10 cellular contexts compared by ENCODE assay signal in genomic region chr11:101127348-101127698, GRCh38. TPM values are rescaled to one million over a fixed set of nuclear protein-coding genes. Genes with fewer than 3 reads are reported as not detected.
A peak's percentile ranks its signal among the peaks of the same experiment; 100 is the strongest.
DNase-seq lines count a peak whose midpoint lies in the region; ATAC-seq and TF ChIP-seq lines count a peak whose summit lies in the region.
"Had no signal": no experiment of that assay in that cellular context is flagged by ENCODE, and none has a peak within 500 bp of the region (broad histone marks: within the 10 kb centered on the region; RNA-seq: fewer than 3 reads in every experiment).

No MANE protein-coding gene starts in this region.

- H3K27me3 ChIP-seq in esophagus squamous epithelium, result peaks cover 9 to 87% (median 25%) of the 10 kb centered on the region in 4 donors
- H3K27me3 ChIP-seq in uterus, result no peaks in the 10 kb centered on the region

- H3K4me3 ChIP-seq in esophagus squamous epithelium (peak overlapping the region; percentile 32 to 70 (median 55)), mucosa of descending colon (peak overlapping the region; percentile 15), uterus (peak overlapping the region; percentile 78 to 79)

- no peaks in the 10 kb centered on the region for H3K9me3 Mint-ChIP-seq in activated naive CD8-positive, alpha-beta T cell treated with anti-CD3 and anti-CD28 coated beads, Interleukin-2, amount 10 ng/mL, durations not matched to agents 7 days and 5 days
- H3K9me3 Mint-ChIP-seq in activated naive CD8-positive, alpha-beta T cell treated with anti-CD3 and anti-CD28 coated beads for 36 hours, result no peaks in the 10 kb centered on the region

- intact Hi-C loops in esophagus squamous epithelium (cut with DNase I) (no loop called here), mucosa of descending colon (cut with DNase I, micrococcal nuclease) (no loop called here), uterus (cut with DNase I; ENCODE audit: low total_unique reads) (no loop called here)

- H3K9me3 ChIP-seq in esophagus squamous epithelium (no peaks in the 10 kb centered on the region), mucosa of descending colon (no peaks in the 10 kb centered on the region), uterus (no peaks in the 10 kb centered on the region)

- H3K4me1 Mint-ChIP-seq in activated naive CD8-positive, alpha-beta T cell treated with anti-CD3 and anti-CD28 coated beads, Interleukin-2, amount 10 ng/mL, durations not matched to agents 7 days and 5 days, result peaks cover 3% of the 10 kb centered on the region
- peaks cover 4% of the 10 kb centered on the region for H3K4me1 Mint-ChIP-seq in activated naive CD8-positive, alpha-beta T cell treated with anti-CD3 and anti-CD28 coated beads for 36 hours

- TF ChIP-seq POLR2A in esophagus squamous epithelium (IDR thresholded peaks at IDR 0.05) (no peak), uterus (IDR thresholded peaks at IDR 0.05) (no peak)

- H3K36me3 ChIP-seq in esophagus squamous epithelium (no peaks in the 10 kb centered on the region), mucosa of descending colon (ENCODE audit: low read depth) (no peaks in the 10 kb centered on the region), uterus (no peaks in the 10 kb centered on the region)

- ATAC-seq in activated naive CD8-positive, alpha-beta T cell treated with anti-CD3 and anti-CD28 coated beads, Interleukin-2, amount 10 ng/mL, durations not matched to agents 7 days and 5 days (ENCODE audit: low read depth), result no peak
- ATAC-seq in mucosa of descending colon, result peak; percentile 64

- H3K27me3 Mint-ChIP-seq in activated naive CD8-positive, alpha-beta T cell treated with anti-CD3 and anti-CD28 coated beads, Interleukin-2, amount 10 ng/mL, durations not matched to agents 7 days and 5 days, result peaks cover 38% of the 10 kb centered on the region
- H3K27me3 Mint-ChIP-seq in activated naive CD8-positive, alpha-beta T cell treated with anti-CD3 and anti-CD28 coated beads for 36 hours, result peaks cover 59% of the 10 kb centered on the region

- POLR2A ChIA-PET in activated naive CD8-positive, alpha-beta T cell treated with anti-CD3 and anti-CD28 coated beads, Interleukin-2, amount 10 ng/mL, durations not matched to agents 7 days and 5 days (lab: Charles Lee), result no interaction called here

- no peak for TF ChIP-seq CTCF in esophagus squamous epithelium (IDR thresholded peaks at IDR 0.05)
- TF ChIP-seq CTCF in mucosa of descending colon (IDR thresholded peaks at IDR 0.05), result no peak
- TF ChIP-seq CTCF in uterus (IDR thresholded peaks at IDR 0.05), result no peak

- H3K4me1 ChIP-seq in esophagus squamous epithelium (peaks cover 13 to 32% (median 14%) of the 10 kb centered on the region in 3 donors), mucosa of descending colon (ENCODE audit: low read depth) (peaks cover 22% of the 10 kb centered on the region), uterus (peaks cover 0 to 9% of the 10 kb centered on the region in 2 donors)

- no CpG with 5 or more reads among the region's 45 CpGs for WGBS in esophagus squamous epithelium, 2 donors

- no peaks in the 10 kb centered on the region for H3K36me3 Mint-ChIP-seq in activated naive CD8-positive, alpha-beta T cell treated with anti-CD3 and anti-CD28 coated beads, Interleukin-2, amount 10 ng/mL, durations not matched to agents 7 days and 5 days
- H3K36me3 Mint-ChIP-seq in activated naive CD8-positive, alpha-beta T cell treated with anti-CD3 and anti-CD28 coated beads for 36 hours, result no peaks in the 10 kb centered on the region

- no peak overlapping the region for H3K4me3 Mint-ChIP-seq in activated naive CD8-positive, alpha-beta T cell treated with anti-CD3 and anti-CD28 coated beads, Interleukin-2, amount 10 ng/mL, durations not matched to agents 7 days and 5 days
- H3K4me3 Mint-ChIP-seq in activated naive CD8-positive, alpha-beta T cell treated with anti-CD3 and anti-CD28 coated beads for 36 hours, result no peak overlapping the region

- peak; percentile 30 for DNase-seq in activated naive CD8-positive, alpha-beta T cell treated with anti-CD3 and anti-CD28 coated beads, Interleukin-2, amount 10 ng/mL, durations not matched to agents 7 days and 5 days
- DNase-seq in activated naive CD8-positive, alpha-beta T cell treated with anti-CD3 and anti-CD28 coated beads for 36 hours, result no peak
- DNase-seq in esophagus squamous epithelium (lab: John Stamatoyannopoulos, UW) (no peak), mucosa of descending colon (peak in 2 of 3 donors; percentile 17 to 52), uterus (peak; percentile 32 to 38), superior temporal gyrus (ENCODE audit: extremely low spot score) (no peak), H4 (ENCODE audit: low spot score) (no peak), SKM-1 (lab: John Stamatoyannopoulos, UW; ENCODE audit: unreplicated experiment) (no peak)
- DNase-seq: effector CD4-positive, alpha-beta T cell had no signal

- H3K27ac Mint-ChIP-seq in activated naive CD8-positive, alpha-beta T cell treated with anti-CD3 and anti-CD28 coated beads, Interleukin-2, amount 10 ng/mL, durations not matched to agents 7 days and 5 days, result no peak overlapping the region
- H3K27ac Mint-ChIP-seq in activated naive CD8-positive, alpha-beta T cell treated with anti-CD3 and anti-CD28 coated beads for 36 hours, result no peak overlapping the region
- H3K27ac Mint-ChIP-seq: CD4-positive, alpha-beta memory T cell had no signal

- peak overlapping the region; percentile 10 to 79 (median 57) for H3K27ac ChIP-seq in esophagus squamous epithelium
- H3K27ac ChIP-seq in uterus, result peak overlapping the region; percentile 94 to 98

RNA-seq across cellular contexts. Expression of gene PGR, which starts 2.3 kb away (rescaled TPM):
- total RNA-seq in activated naive CD8-positive, alpha-beta T cell treated with anti-CD3 and anti-CD28 coated beads, Interleukin-2, amount 10 ng/mL, durations not matched to agents 7 days and 5 days, result not detected
- not detected for total RNA-seq in activated naive CD8-positive, alpha-beta T cell treated with anti-CD3 and anti-CD28 coated beads for 36 hours
- total RNA-seq in esophagus squamous epithelium, result 1 to 10 TPM in 1 of 4 donors, under 1 TPM in 3; under 0.01 to 1.3 (median 0.29) TPM
- total RNA-seq in mucosa of descending colon, result 1 to 10 TPM in 1 of 3 donors, under 1 TPM in 2; 0.49 to 5.5 (median 0.92) TPM
- total RNA-seq in uterus, result 100 to 1,000 TPM in 2 of 4 donors, 10 to 100 TPM in 2; 35.2 to 145 (median 108) TPM
- total RNA-seq in H4 (2014; rRNA removed; shearing (Covaris generic)), result 0.10 and 1.1 TPM in 2 replicates
- total RNA-seq: CD4-positive, alpha-beta memory T cell had no signal

Comparison
In these comparisons a context has a peak if more than half of its experiments do, and no peak if none do; other contexts are left out.
1. DNase-seq: peak in activated naive CD8-positive, alpha-beta T cell treated with anti-CD3 and anti-CD28 coated beads, Interleukin-2, amount 10 ng/mL, durations not matched to agents 7 days and 5 days (single experiment), mucosa of descending colon (2 of 3) and uterus (2 of 2); none in activated naive CD8-positive, alpha-beta T cell treated with anti-CD3 and anti-CD28 coated beads for 36 hours (single experiment), esophagus squamous epithelium (single experiment), superior temporal gyrus (single experiment), H4 (single experiment) and SKM-1 (single experiment).
2. H3K4me3 ChIP-seq: peak in every context shown above with its lines; median percentile 78 in uterus; 55 in esophagus squamous epithelium; 15 in mucosa of descending colon.
3. RNA of gene PGR, which starts 2.3 kb away (total RNA-seq): 35.2 to 145 TPM in uterus; 0.10 to 1.1 TPM in H4, 0.49 to 5.5 TPM in mucosa of descending colon, under 0.01 to 1.3 TPM in esophagus squamous epithelium, not detected in activated naive CD8-positive, alpha-beta T cell treated with anti-CD3 and anti-CD28 coated beads, Interleukin-2, amount 10 ng/mL, durations not matched to agents 7 days and 5 days and not detected in activated naive CD8-positive, alpha-beta T cell treated with anti-CD3 and anti-CD28 coated beads for 36 hours; every median in the first group is over 4 times any median in the second.